In the genomic region with DNA sequence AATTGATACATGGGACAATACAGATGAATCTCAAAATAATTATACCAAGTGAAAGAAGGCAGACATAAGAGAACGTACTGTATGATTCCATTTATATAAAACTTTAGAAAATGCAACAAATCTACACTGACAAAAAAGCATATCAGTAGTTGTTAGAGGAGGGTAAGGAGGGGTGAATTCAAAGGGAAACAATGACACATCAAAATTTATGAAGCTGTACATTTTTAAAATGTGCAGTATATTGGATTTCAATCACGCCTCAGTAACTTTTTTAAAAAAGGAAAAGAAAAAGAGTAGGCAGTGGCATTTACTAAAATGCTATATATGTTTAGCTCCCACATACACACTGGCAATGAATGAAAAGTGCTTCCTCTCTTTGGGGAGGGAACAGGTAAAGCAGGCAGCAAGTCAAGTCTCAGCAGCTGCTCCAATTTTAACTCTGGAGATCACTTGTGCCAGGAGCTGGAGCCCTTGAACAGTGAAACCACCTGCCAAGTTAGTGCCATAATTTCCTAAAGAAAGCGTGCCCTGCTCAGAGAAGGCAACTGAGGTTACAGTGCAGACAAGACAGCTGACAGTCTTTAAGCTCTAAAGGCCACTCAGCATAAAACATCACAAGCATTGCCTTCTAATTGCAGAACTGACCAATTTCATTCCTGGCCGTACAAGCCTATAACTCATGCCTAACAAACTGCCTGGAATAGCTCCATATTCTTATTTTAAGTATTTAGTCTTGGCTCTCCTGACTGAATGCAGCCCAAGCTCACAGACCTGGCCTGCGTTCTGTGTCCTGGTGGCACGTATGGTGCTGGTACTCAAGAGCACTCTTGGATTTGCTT, we compare ENCODE assay signal across 10 cellular contexts. TPM values are rescaled to one million over a fixed set of nuclear protein-coding genes. Genes with fewer than 3 reads are reported as not detected.
DNase-seq lines count a peak whose midpoint lies in the region; ATAC-seq and TF ChIP-seq lines count a peak whose summit lies in the region.
"Had no signal": no experiment of that assay in that cellular context is flagged by ENCODE, and none has a peak within 500 bp of the region (broad histone marks: within the 10 kb centered on the region; RNA-seq: fewer than 3 reads in every experiment).

No MANE protein-coding gene starts in this region.

- H3K27ac ChIP-seq in right atrium auricular region (peak overlapping the region; percentile 24 to 30), thyroid gland (peak overlapping the region; percentile 53 to 77 (median 58))

- POLR2A ChIA-PET in activated CD8-positive, alpha-beta T cell treated with anti-CD3 and anti-CD28 coated beads for 36 hours (lab: Charles Lee) = interaction anchor here (1.0 to 3.7 kb wide), 3 partner anchors 9 to 11 kb away, joined by 5 to 11 read pairs (median 8); a partner anchor contains a TSS
- POLR2A ChIA-PET in activated CD8-positive, alpha-beta T cell treated with anti-CD3 and anti-CD28 coated beads, Interleukin-2, amount 10 ng/mL, durations not matched to agents 7 days and 5 days (lab: Charles Lee) = interaction anchor here (1.5 kb wide), 1 partner anchor 12 kb away, joined by 6 read pairs; no protein-coding TSS in a partner anchor

- H3K27ac Mint-ChIP-seq in activated CD8-positive, alpha-beta T cell treated with anti-CD3 and anti-CD28 coated beads for 36 hours = peak overlapping the region; percentile 18
- H3K27ac Mint-ChIP-seq in activated CD8-positive, alpha-beta T cell treated with anti-CD3 and anti-CD28 coated beads, Interleukin-2, amount 10 ng/mL, durations not matched to agents 7 days and 5 days = no peak overlapping the region

- peaks cover 96% of the 10 kb centered on the region for H3K4me1 Mint-ChIP-seq in activated CD8-positive, alpha-beta T cell treated with anti-CD3 and anti-CD28 coated beads for 36 hours (ENCODE audit: low read depth)
- H3K4me1 Mint-ChIP-seq in activated CD8-positive, alpha-beta T cell treated with anti-CD3 and anti-CD28 coated beads, Interleukin-2, amount 10 ng/mL, durations not matched to agents 7 days and 5 days (ENCODE audit: low read depth) = peaks cover 92% of the 10 kb centered on the region

- H3K4me3 ChIP-seq in right atrium auricular region (no peak overlapping the region), thyroid gland (replicated peaks in 1 of 3) (no peak overlapping the region)

- intact Hi-C loops in activated CD8-positive, alpha-beta T cell treated with anti-CD3 and anti-CD28 coated beads for 36 hours (cut with micrococcal nuclease) = no loop called here
- intact Hi-C loops in thyroid gland (cut with DNase I) = no loop called here

- H3K9me3 Mint-ChIP-seq in activated CD8-positive, alpha-beta T cell treated with anti-CD3 and anti-CD28 coated beads for 36 hours = no peaks in the 10 kb centered on the region
- H3K9me3 Mint-ChIP-seq in activated CD8-positive, alpha-beta T cell treated with anti-CD3 and anti-CD28 coated beads, Interleukin-2, amount 10 ng/mL, durations not matched to agents 7 days and 5 days (ENCODE audit: insufficient read depth) = no peaks in the 10 kb centered on the region

- TF ChIP-seq CTCF in activated CD8-positive, alpha-beta T cell treated with anti-CD3 and anti-CD28 coated beads for 36 hours (IDR thresholded peaks at IDR 0.05) = no peak
- TF ChIP-seq CTCF in right atrium auricular region (IDR thresholded peaks at IDR 0.05) = no peak
- no peak for TF ChIP-seq CTCF in thyroid gland (IDR thresholded peaks at IDR 0.05)

- ATAC-seq in activated CD8-positive, alpha-beta T cell treated with anti-CD3 and anti-CD28 coated beads for 36 hours = no peak
- ATAC-seq in activated CD8-positive, alpha-beta T cell treated with anti-CD3 and anti-CD28 coated beads, Interleukin-2, amount 10 ng/mL, durations not matched to agents 7 days and 5 days = no peak
- ATAC-seq in GM18520 (IDR thresholded peaks at IDR 0.05; ENCODE audit: unreplicated experiment) = no peak
- ATAC-seq in GM19463 (IDR thresholded peaks at IDR 0.05; ENCODE audit: unreplicated experiment) = no peak
- no peak for ATAC-seq in stimulated activated naive CD8-positive, alpha-beta T cell treated with anti-CD3 and anti-CD28 coated beads, Interleukin-15, Interleukin-2, amounts not matched to agents 100 U/mL and 50 U/mL, for 24 hours

- H3K27me3 ChIP-seq in right atrium auricular region (no peaks in the 10 kb centered on the region), thyroid gland (no peaks in the 10 kb centered on the region)

- no peak for DNase-seq in activated CD8-positive, alpha-beta T cell treated with anti-CD3 and anti-CD28 coated beads for 36 hours
- DNase-seq in activated CD8-positive, alpha-beta T cell treated with anti-CD3 and anti-CD28 coated beads, Interleukin-2, amount 10 ng/mL, durations not matched to agents 7 days and 5 days = no peak
- peak; percentile 14 for DNase-seq in NCI-H69 (lab: John Stamatoyannopoulos, UW)
- no peak for DNase-seq in right atrium auricular region (ENCODE audit: low spot score)
- DNase-seq in thyroid gland = peak; percentile 62 to 65
- DNase-seq in stimulated activated naive CD8-positive, alpha-beta T cell treated with anti-CD3 and anti-CD28 coated beads, Interleukin-15, Interleukin-2, amounts not matched to agents 100 U/mL and 50 U/mL, for 24 hours = no peak
- DNase-seq: activated CD4-positive, CD25-positive, alpha-beta regulatory T cell; NCI-H1436 had no signal

- no peak overlapping the region for H3K4me3 Mint-ChIP-seq in activated CD8-positive, alpha-beta T cell treated with anti-CD3 and anti-CD28 coated beads for 36 hours
- no peak overlapping the region for H3K4me3 Mint-ChIP-seq in activated CD8-positive, alpha-beta T cell treated with anti-CD3 and anti-CD28 coated beads, Interleukin-2, amount 10 ng/mL, durations not matched to agents 7 days and 5 days

- WGBS in thyroid gland, 2 donors = 25 to 34% methylated on average over 6 of the region's 6 CpGs

- peaks cover 0 to 68% of the 10 kb centered on the region in 2 donors for H3K4me1 ChIP-seq in right atrium auricular region
- H3K4me1 ChIP-seq in thyroid gland = peaks cover 96% of the 10 kb centered on the region in 2 donors

- no peaks in the 10 kb centered on the region for H3K27me3 Mint-ChIP-seq in activated CD8-positive, alpha-beta T cell treated with anti-CD3 and anti-CD28 coated beads for 36 hours
- H3K27me3 Mint-ChIP-seq in activated CD8-positive, alpha-beta T cell treated with anti-CD3 and anti-CD28 coated beads, Interleukin-2, amount 10 ng/mL, durations not matched to agents 7 days and 5 days (ENCODE audit: low read depth) = no peaks in the 10 kb centered on the region

- H3K36me3 Mint-ChIP-seq in activated CD8-positive, alpha-beta T cell treated with anti-CD3 and anti-CD28 coated beads for 36 hours (ENCODE audit: low read depth) = peaks cover 45% of the 10 kb centered on the region
- peaks cover 69% of the 10 kb centered on the region for H3K36me3 Mint-ChIP-seq in activated CD8-positive, alpha-beta T cell treated with anti-CD3 and anti-CD28 coated beads, Interleukin-2, amount 10 ng/mL, durations not matched to agents 7 days and 5 days (ENCODE audit: low read depth)

- no peak for TF ChIP-seq POLR2A in thyroid gland (IDR thresholded peaks at IDR 0.05)

- CTCF ChIA-PET in activated CD8-positive, alpha-beta T cell treated with anti-CD3 and anti-CD28 coated beads for 36 hours (lab: Charles Lee) = interaction anchor here (1.3 kb wide), 3 partner anchors 9 to 56 kb away, joined by 3 to 5 read pairs (median 5); no protein-coding TSS in a partner anchor
- CTCF ChIA-PET in activated CD8-positive, alpha-beta T cell treated with anti-CD3 and anti-CD28 coated beads, Interleukin-2, amount 10 ng/mL, durations not matched to agents 7 days and 5 days (lab: Charles Lee) = interaction anchor here (1.1 to 2.6 kb wide), 7 partner anchors 9 to 81 kb away, joined by 3 to 15 read pairs (median 4); no protein-coding TSS in a partner anchor

- H3K9me3 ChIP-seq in right atrium auricular region (no peaks in the 10 kb centered on the region), thyroid gland (no peaks in the 10 kb centered on the region)

- H3K36me3 ChIP-seq in right atrium auricular region (no peaks in the 10 kb centered on the region), thyroid gland (no peaks in the 10 kb centered on the region)

RNA-seq across cellular contexts. Expression of a gene that starts 10.9 kb away (rescaled TPM):
- total RNA-seq in activated CD8-positive, alpha-beta T cell treated with anti-CD3 and anti-CD28 coated beads for 36 hours = 100 to 1,000 TPM; 259 to 282 TPM
- 100 to 1,000 TPM; 288 to 291 TPM for total RNA-seq in activated CD8-positive, alpha-beta T cell treated with anti-CD3 and anti-CD28 coated beads, Interleukin-2, amount 10 ng/mL, durations not matched to agents 7 days and 5 days
- total RNA-seq in right atrium auricular region (10 to 100 TPM; 73.5 to 98.7 TPM), thyroid gland (100 to 1,000 TPM; 142 to 272 (median 189) TPM)

RNA-seq across cellular contexts. Expression of a gene that starts 53.0 kb away (rescaled TPM):
- 1 to 10 TPM; 3.0 to 3.7 TPM for total RNA-seq in activated CD8-positive, alpha-beta T cell treated with anti-CD3 and anti-CD28 coated beads for 36 hours
- total RNA-seq in activated CD8-positive, alpha-beta T cell treated with anti-CD3 and anti-CD28 coated beads, Interleukin-2, amount 10 ng/mL, durations not matched to agents 7 days and 5 days = 1 to 10 TPM; 1.9 to 2.0 TPM
- total RNA-seq in right atrium auricular region = 1 to 10 TPM; 2.9 to 3.9 TPM
- total RNA-seq in thyroid gland = 10 to 100 TPM; 18.0 to 37.6 (median 34.7) TPM

Comparison
In these comparisons a context has a peak if more than half of its experiments do, and no peak if none do; other contexts are left out.
1. DNase-seq: peak in NCI-H69 (single experiment) and thyroid gland (2 of 2); none in activated CD8-positive, alpha-beta T cell treated with anti-CD3 and anti-CD28 coated beads for 36 hours (single experiment), activated CD8-positive, alpha-beta T cell treated with anti-CD3 and anti-CD28 coated beads, Interleukin-2, amount 10 ng/mL, durations not matched to agents 7 days and 5 days (single experiment), right atrium auricular region (single experiment) and stimulated activated naive CD8-positive, alpha-beta T cell treated with anti-CD3 and anti-CD28 coated beads, Interleukin-15, Interleukin-2, amounts not matched to agents 100 U/mL and 50 U/mL, for 24 hours (single experiment).